ENCODE assay signal across 2 cellular contexts in genomic region chr19:45804140-45804958, GRCh38.
TF ChIP-seq lines count a peak whose summit lies in the region.

No MANE protein-coding gene starts in this region.

TF ChIP-seq in HEK293, 187 proteins besides CTCF, POLR2A, EP300 and RAD21:
- TF ChIP-seq SCRT1 (tag by site-specific recombination; IDR thresholded peaks at IDR 0.05; ENCODE audit: borderline replicate concordance) (peak; percentile 70; the same call in 1 of the 2 replicates), SCRT2 (tag by site-specific recombination; IDR thresholded peaks at IDR 0.05) (peak; percentile 94), ZNF350 (tag by site-specific recombination; IDR thresholded peaks at IDR 0.05) (no peak)

TF ChIP-seq in H1, 55 proteins besides CTCF, POLR2A, EP300 and RAD21:
- TF ChIP-seq CBX5 (IDR thresholded peaks at IDR 0.05; ENCODE audit: low read depth, low read length) (no peak), SIN3A (conservative IDR thresholded peaks at IDR 0.05 in 1 of 2, IDR thresholded peaks at IDR 0.05 in 1 of 2; ENCODE audit: low read depth in 1 of 2, low read length in 2 of 2) (no peak), SUZ12 (IDR thresholded peaks at IDR 0.05; ENCODE audit: low read length) (no peak), TBP (IDR thresholded peaks at IDR 0.05; ENCODE audit: low read depth, low read length) (no peak), KDM4A (IDR thresholded peaks at IDR 0.05; ENCODE audit: low read depth, low read length, severe bottlenecking) (no peak), KDM1A (IDR thresholded peaks at IDR 0.05; ENCODE audit: borderline replicate concordance, low read length) (no peak), JUND (IDR thresholded peaks at IDR 0.05; ENCODE audit: low read length) (no peak), CEBPB (IDR thresholded peaks at IDR 0.05; ENCODE audit: low read depth, low read length) (no peak), TAF1 (IDR thresholded peaks at IDR 0.05; ENCODE audit: low read depth, low read length) (no peak), SP4 (IDR thresholded peaks at IDR 0.05; ENCODE audit: low read length) (no peak), MAFK (IDR thresholded peaks at IDR 0.05; ENCODE audit: low read depth, low read length) (no peak), CREB1 (IDR thresholded peaks at IDR 0.05) (no peak), SAP30 (IDR thresholded peaks at IDR 0.05; ENCODE audit: insufficient read depth, insufficient replicate concordance, low read length) (no peak)
- TF ChIP-seq, protein P1, sequence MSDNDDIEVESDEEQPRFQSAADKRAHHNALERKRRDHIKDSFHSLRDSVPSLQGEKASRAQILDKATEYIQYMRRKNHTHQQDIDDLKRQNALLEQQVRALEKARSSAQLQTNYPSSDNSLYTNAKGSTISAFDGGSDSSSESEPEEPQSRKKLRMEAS (IDR thresholded peaks at IDR 0.05), result no peak
